ENCODE assay signal across 13 cellular contexts in genomic region chr3:147699175-147699838, GRCh38.
DNase-seq lines count a peak whose midpoint lies in the region; ATAC-seq and TF ChIP-seq lines count a peak whose summit lies in the region.
"Had no signal": no experiment of that assay in that cellular context is flagged by ENCODE, and none has a peak within 500 bp of the region (broad histone marks: within the 10 kb centered on the region; RNA-seq: fewer than 3 reads in every experiment).

No MANE protein-coding gene starts in this region.

- peak; percentile 51 for DNase-seq in GM04504 (ENCODE audit: low read depth)
- peak; percentile 73 to 94 for DNase-seq in NOMO-1 (lab: John Stamatoyannopoulos, UW; ENCODE audit: unreplicated experiment in 2 of 2)
- DNase-seq in dedifferentiated amniotic fluid mesenchymal stem cell (ENCODE audit: extremely low spot score), result peak; percentile 44
- peak; percentile 93 for DNase-seq in retinal pigment epithelial cell (ENCODE audit: low read depth)
- DNase-seq in NCI-H446 treated with DMSO at 0.1 percent for 48 hours (lab: John Stamatoyannopoulos, UW), result no peak
- DNase-seq: activated T-cell treated with anti-CD3 and anti-CD28 coated beads for 4 hours, DMS 273 treated with DMSO at 0.1 percent for 48 hours had no signal

- ATAC-seq in GM21423 (IDR thresholded peaks at IDR 0.05; ENCODE audit: unreplicated experiment) (no peak), GM19023 (IDR thresholded peaks at IDR 0.05; ENCODE audit: unreplicated experiment) (no peak), GM21576 (IDR thresholded peaks at IDR 0.05; ENCODE audit: unreplicated experiment) (no peak)
- ATAC-seq: Right ventricle myocardium inferior, WTC11 had no signal

- no peak for TF ChIP-seq CTCF in retinal pigment epithelial cell (conservative IDR thresholded peaks at IDR 0.05; ENCODE audit: low read depth, low read length)

- no peak overlapping the region for H3K4me3 ChIP-seq in retinal pigment epithelial cell (ENCODE audit: low read length)
- H3K4me3 ChIP-seq: right atrium auricular region had no signal
